ENCODE assay signal across 8 cellular contexts in the genomic region with DNA sequence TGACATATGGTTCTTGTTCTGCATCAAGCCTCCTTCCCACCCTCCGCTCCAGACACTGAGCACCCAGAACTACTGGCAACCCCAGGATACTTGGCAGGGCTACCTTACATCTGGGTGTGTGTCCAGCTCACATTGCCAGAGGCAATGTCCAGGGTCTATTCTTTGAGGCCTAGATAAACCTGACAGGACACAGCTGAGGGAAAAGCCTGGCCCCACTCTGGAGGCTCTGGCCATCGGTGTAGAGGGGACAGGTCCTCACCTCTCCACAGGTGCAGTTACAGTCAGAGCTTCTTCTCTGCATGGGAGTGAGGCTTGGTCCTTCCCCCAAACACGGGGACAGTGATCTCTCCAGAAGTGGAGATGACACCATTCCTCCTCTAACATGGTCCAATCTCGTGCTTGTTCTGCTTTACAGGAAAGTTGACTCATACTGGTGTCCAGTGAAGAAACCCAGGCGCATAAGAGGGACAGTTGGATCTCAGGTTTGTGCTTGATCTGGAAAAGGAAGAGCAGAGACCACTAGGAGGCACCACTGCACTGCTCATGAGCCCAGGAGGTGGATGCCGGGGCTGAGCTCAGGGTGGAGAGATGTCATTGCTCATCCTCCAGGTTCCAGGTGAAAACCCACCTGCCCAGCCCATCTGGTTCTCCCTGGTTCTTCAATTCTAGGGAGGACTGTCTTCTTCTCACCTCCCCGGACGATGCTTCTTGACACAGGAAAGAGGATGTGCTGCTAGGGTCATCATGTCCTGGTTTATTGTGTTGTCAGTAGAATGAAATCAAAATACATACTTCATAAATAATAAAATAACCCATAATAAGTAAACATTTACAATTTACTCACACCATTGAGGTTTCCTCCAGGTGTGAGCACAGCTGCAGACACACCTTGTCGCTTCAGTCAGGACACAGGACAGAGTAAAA. TPM values are rescaled to one million over a fixed set of nuclear protein-coding genes. Genes with fewer than 3 reads are reported as not detected.
DNase-seq lines count a peak whose midpoint lies in the region; ATAC-seq and TF ChIP-seq lines count a peak whose summit lies in the region.

No MANE protein-coding gene starts in this region.

- POLR2A ChIA-PET in CD4-positive, alpha-beta memory T cell (lab: Charles Lee; ENCODE audit: partially characterized antibody) = interaction anchor here (1.6 to 14.8 kb wide), 5 partner anchors 10 to 29 kb away, joined by 8 to 158 read pairs (median 10); no protein-coding TSS in a partner anchor

- H3K18ac ChIP-seq in H9 (ENCODE audit: insufficient read length, low read depth, low read length) = no peak overlapping the region

- H2BK12ac ChIP-seq in H9 (ENCODE audit: insufficient read length, low read depth, low read length) = no peak overlapping the region

- H3K4me1 Mint-ChIP-seq in CD4-positive, alpha-beta memory T cell = peaks cover 5 to 18% (median 8%) of the 10 kb centered on the region in 4 donors
- H3K4me1 Mint-ChIP-seq in H9 (peaks cover 6 to 8% of the 10 kb centered on the region in 2 experiments), nephron (no peaks in the 10 kb centered on the region)

- CTCF ChIA-PET in CD4-positive, alpha-beta memory T cell (lab: Charles Lee; ENCODE audit: partially characterized antibody) = interaction anchor here (0.6 to 6.9 kb wide), 25 partner anchors 9 to 110 kb away, joined by 3 to 141 read pairs (median 5); a partner anchor contains a TSS

- H2BK20ac ChIP-seq in H9 (ENCODE audit: low read depth, low read length, poor library complexity, severe bottlenecking) = no peak overlapping the region

- ATAC-seq in GM18519 (IDR thresholded peaks at IDR 0.05; ENCODE audit: low FRiP score, unreplicated experiment) = no peak

- no peaks in the 10 kb centered on the region for H3K9me3 ChIP-seq in CD4-positive, alpha-beta memory T cell (ENCODE audit: control insufficient read depth in 1 of 2, low read length in 2 of 2)
- no peaks in the 10 kb centered on the region for H3K9me3 ChIP-seq in H9 (ENCODE audit: control insufficient read depth, low read depth, low read length)
- H3K9me3 ChIP-seq in OCI-LY3 (ENCODE audit: insufficient read depth, low read length) = no peaks in the 10 kb centered on the region
- no peaks in the 10 kb centered on the region for H3K9me3 ChIP-seq in esophagus squamous epithelium
- H3K9me3 ChIP-seq in thyroid gland = no peaks in the 10 kb centered on the region

- H4K20me1 ChIP-seq in H9 (ENCODE audit: control insufficient read depth, insufficient read depth, insufficient read length) (no peaks in the 10 kb centered on the region), OCI-LY3 (ENCODE audit: insufficient read depth, low read length) (no peaks in the 10 kb centered on the region)

- H3K14ac ChIP-seq in H9 (ENCODE audit: insufficient read depth, low read length) = no peak overlapping the region

- H2AFZ ChIP-seq in H9 (ENCODE audit: low read length) = no peak overlapping the region
- no peak overlapping the region for H2AFZ ChIP-seq in OCI-LY3 (ENCODE audit: low read depth, low read length)

- no peak overlapping the region for H2AK5ac ChIP-seq in H9 (ENCODE audit: insufficient read length, low read length)

- no peaks in the 10 kb centered on the region for H3K79me1 ChIP-seq in H9 (ENCODE audit: insufficient read depth, low read depth, low read length, poor library complexity, severe bottlenecking)

- H4K8ac ChIP-seq in H9 (replicated peaks; ENCODE audit: insufficient read length, low read depth, low read length) = no peak overlapping the region

- no peak overlapping the region for H2BK5ac ChIP-seq in H9 (ENCODE audit: insufficient read length, low read length)

- H3K9ac ChIP-seq in H9 (ENCODE audit: extremely low read depth, insufficient read length, low read length) (no peak overlapping the region), OCI-LY3 (ENCODE audit: low read length) (no peak overlapping the region)

- H3K56ac ChIP-seq in H9 (ENCODE audit: insufficient read length, low read depth, low read length) = no peak overlapping the region

- peaks cover 1 to 6% of the 10 kb centered on the region in 2 donors for H3K36me3 Mint-ChIP-seq in CD4-positive, alpha-beta memory T cell
- no peaks in the 10 kb centered on the region; a peak in 1 of 7 replicates for H3K36me3 Mint-ChIP-seq in H9 (ENCODE audit: insufficient read depth in 1 of 3, low read depth in 3 of 3)
- H3K36me3 Mint-ChIP-seq in nephron (ENCODE audit: low read depth) = no peaks in the 10 kb centered on the region

- no CpG with 5 or more reads among the region's 9 CpGs for WGBS in H9 (ENCODE audit: extremely low coverage, insufficient read length, low lambda C conversion rate)
- WGBS in esophagus squamous epithelium, 2 donors = 42 to 63% methylated on average over 5 to 9 of the region's 9 CpGs
- WGBS in thyroid gland, 2 donors = 41 to 45% methylated on average over 8 to 9 of the region's 9 CpGs

- H3K4me1 ChIP-seq in CD4-positive, alpha-beta memory T cell (ENCODE audit: insufficient read depth, low read length) = peaks cover 3% of the 10 kb centered on the region
- H3K4me1 ChIP-seq in H9 (ENCODE audit: insufficient read depth, low read length) (no peaks in the 10 kb centered on the region), OCI-LY3 (ENCODE audit: low read length) (no peaks in the 10 kb centered on the region), esophagus squamous epithelium (no peaks in the 10 kb centered on the region), thyroid gland (no peaks in the 10 kb centered on the region)

- peak; percentile 68 to 78 (median 72) for DNase-seq in CD4-positive, alpha-beta memory T cell
- DNase-seq in H9 (peak; percentile 84), activated T-cell treated with anti-CD3 and anti-CD28 coated beads for 4 hours (peak; percentile 60), esophagus squamous epithelium (lab: John Stamatoyannopoulos, UW) (no peak), thyroid gland (peak; percentile 62 to 64)

- no peak overlapping the region for H3K4me3 Mint-ChIP-seq in CD4-positive, alpha-beta memory T cell
- H3K4me3 Mint-ChIP-seq in H9 (no peak overlapping the region), nephron (no peak overlapping the region)

- H3K27ac Mint-ChIP-seq in CD4-positive, alpha-beta memory T cell = peak overlapping the region in 1 of 7 donors; percentile 2
- no peak overlapping the region for H3K27ac Mint-ChIP-seq in H9
- H3K27ac Mint-ChIP-seq in nephron = no peak overlapping the region

- H3K4me2 ChIP-seq in H9 (ENCODE audit: insufficient read depth, insufficient read length, low read length) = no peak overlapping the region
- no peak overlapping the region for H3K4me2 ChIP-seq in OCI-LY3 (ENCODE audit: low read length)

- no peak for TF ChIP-seq POLR2A in esophagus squamous epithelium (IDR thresholded peaks at IDR 0.05)
- no peak for TF ChIP-seq POLR2A in thyroid gland (IDR thresholded peaks at IDR 0.05)

- H3K27ac ChIP-seq in CD4-positive, alpha-beta memory T cell (ENCODE audit: low read depth, low read length) = no peak overlapping the region
- H3K27ac ChIP-seq in H9 (ENCODE audit: insufficient read length, low read depth, low read length) (no peak overlapping the region), OCI-LY3 (ENCODE audit: low read length) (no peak overlapping the region), esophagus squamous epithelium (no peak overlapping the region), thyroid gland (no peak overlapping the region)

- H3K27me3 ChIP-seq in CD4-positive, alpha-beta memory T cell (ENCODE audit: insufficient read depth, low read length) = no peaks in the 10 kb centered on the region
- H3K27me3 ChIP-seq in H9 (ENCODE audit: insufficient read depth, low read length) = no peaks in the 10 kb centered on the region
- H3K27me3 ChIP-seq in OCI-LY3 (ENCODE audit: low read depth, low read length) = no peaks in the 10 kb centered on the region
- no peaks in the 10 kb centered on the region for H3K27me3 ChIP-seq in esophagus squamous epithelium
- no peaks in the 10 kb centered on the region for H3K27me3 ChIP-seq in thyroid gland

- no peaks in the 10 kb centered on the region for H3K27me3 Mint-ChIP-seq in CD4-positive, alpha-beta memory T cell
- peaks cover 5% of the 10 kb centered on the region; the same call in 1 of the 2 replicates for H3K27me3 Mint-ChIP-seq in H9 (ENCODE audit: low read depth)
- peaks cover 40% of the 10 kb centered on the region for H3K27me3 Mint-ChIP-seq in nephron (ENCODE audit: low read depth)

- H3K4ac ChIP-seq in H9 (ENCODE audit: low read depth, low read length) = no peak overlapping the region

- H3K23me2 ChIP-seq in H9 (ENCODE audit: insufficient read length, low read depth, low read length, poor library complexity, severe bottlenecking) = no peaks in the 10 kb centered on the region

- intact Hi-C loops in CD4-positive, alpha-beta memory T cell (cut with micrococcal nuclease) = loop anchor here (1.0 kb wide), 4 partner anchors 15 to 97 kb away; no protein-coding TSS in a partner anchor
- intact Hi-C loops in esophagus squamous epithelium (cut with DNase I) = no loop called here
- intact Hi-C loops in thyroid gland (cut with DNase I) = loop anchor here (2.0 kb wide), 1 partner anchor 15 kb away; no protein-coding TSS in a partner anchor

- H2BK15ac ChIP-seq in H9 (ENCODE audit: low read depth, low read length) = no peak overlapping the region

- no peak overlapping the region for H3K4me3 ChIP-seq in CD4-positive, alpha-beta memory T cell (ENCODE audit: low read length in 2 of 2)
- H3K4me3 ChIP-seq in OCI-LY3 (ENCODE audit: low read length) (no peak overlapping the region), esophagus squamous epithelium (no peak overlapping the region), thyroid gland (replicated peaks in 1 of 3) (no peak overlapping the region)

- no peak overlapping the region for H2BK120ac ChIP-seq in H9 (ENCODE audit: low read depth, low read length, poor library complexity, severe bottlenecking)

- H3T11ph ChIP-seq in H9 (ENCODE audit: low read length) = no peak overlapping the region

- H3K79me2 ChIP-seq in H9 (ENCODE audit: insufficient read depth, low read length) (no peaks in the 10 kb centered on the region), OCI-LY3 (ENCODE audit: low read length) (no peaks in the 10 kb centered on the region)

- H3K9me3 Mint-ChIP-seq in CD4-positive, alpha-beta memory T cell = peaks cover 0 to 3% (median 0%) of the 10 kb centered on the region in 8 donors
- no peaks in the 10 kb centered on the region for H3K9me3 Mint-ChIP-seq in H9
- H3K9me3 Mint-ChIP-seq in nephron = no peaks in the 10 kb centered on the region

- peak; percentile 92 for TF ChIP-seq CTCF in H9 (conservative IDR thresholded peaks at IDR 0.05)
- peak; percentile 66 for TF ChIP-seq CTCF in OCI-LY3 (IDR thresholded peaks at IDR 0.05; ENCODE audit: low read depth, low read length)
- peak in 5 of 6 experiments; percentile 56 to 83 (median 71) for TF ChIP-seq CTCF in esophagus squamous epithelium (IDR thresholded peaks at IDR 0.05)
- peak; percentile 53 to 68 (median 66) for TF ChIP-seq CTCF in nephron (IDR thresholded peaks at IDR 0.05; ENCODE audit: unreplicated experiment in 3 of 3)
- TF ChIP-seq CTCF in thyroid gland (IDR thresholded peaks at IDR 0.05) = peak; percentile 25 to 73 (median 62)

- H4K91ac ChIP-seq in H9 (ENCODE audit: insufficient read length, low read depth, low read length) = no peak overlapping the region

- no peaks in the 10 kb centered on the region for H3K36me3 ChIP-seq in CD4-positive, alpha-beta memory T cell (ENCODE audit: insufficient read depth, low read length)
- no peaks in the 10 kb centered on the region for H3K36me3 ChIP-seq in OCI-LY3 (replicated peaks; ENCODE audit: low read depth, low read length)
- H3K36me3 ChIP-seq in esophagus squamous epithelium = no peaks in the 10 kb centered on the region
- H3K36me3 ChIP-seq in thyroid gland = no peaks in the 10 kb centered on the region

- no peak overlapping the region for H3K23ac ChIP-seq in H9 (ENCODE audit: insufficient read length, low read depth, low read length)

- H4K5ac ChIP-seq in H9 (ENCODE audit: insufficient read length, low read depth, low read length) = no peak overlapping the region

RNA-seq across cellular contexts. Expression of a gene that starts 14.7 kb away (rescaled TPM):
- total RNA-seq in CD4-positive, alpha-beta memory T cell = 100 to 1,000 TPM; 573 to 585 TPM
- polyA plus RNA-seq in CD4-positive, alpha-beta memory T cell = 100 to 1,000 TPM; 379 to 418 TPM
- total RNA-seq in H9 (2021) (7.0 and 7.4 TPM in 2 replicates), esophagus squamous epithelium (10 to 100 TPM in 3 of 4 donors, 1 to 10 TPM in 1; 8.7 to 56.1 (median 31.0) TPM), thyroid gland (10 to 100 TPM; 33.9 to 81.3 (median 44.6) TPM)

RNA-seq across cellular contexts. Expression of a gene that starts 57.0 kb away (rescaled TPM):
- total RNA-seq in CD4-positive, alpha-beta memory T cell = not detected
- polyA plus RNA-seq in CD4-positive, alpha-beta memory T cell = 1 to 10 TPM; 2.4 to 3.0 TPM
- total RNA-seq in H9 (2021) (1.4 and 1.7 TPM in 2 replicates), esophagus squamous epithelium (1 to 10 TPM in 1 of 4 donors, not detected in 3; 2.4 TPM), thyroid gland (not detected)

Comparison
In these comparisons a context has a peak if more than half of its experiments do, and no peak if none do; other contexts are left out.
1. RNA of a gene that starts 14.7 kb away (total RNA-seq): 573 to 585 TPM in CD4-positive, alpha-beta memory T cell; 33.9 to 81.3 TPM in thyroid gland, 8.7 to 56.1 TPM in esophagus squamous epithelium and 7.0 to 7.4 TPM in H9; every median in the first group is over 4 times any median in the second.
2. Peak in every context shown above with its lines, with median percentiles within 50 percentile points of each other: CTCF ChIP-seq.